1 cellular context compared by ENCODE assay signal in genomic region chr16:52496051-52496876, GRCh38.
TF ChIP-seq lines count a peak whose summit lies in the region.

No MANE protein-coding gene starts in this region.

TF ChIP-seq in HepG2, 621 proteins besides CTCF, POLR2A, EP300 and RAD21 (continued from another document and continues in another):
- TF ChIP-seq HNRNPLL (IDR thresholded peaks at IDR 0.05; ENCODE audit: low read depth, low read length, poor library complexity, severe bottlenecking) (no peak), KDM1A (CRISPR knock-in tag; IDR thresholded peaks at IDR 0.05) (no peak), ZBTB4 (CRISPR knock-in tag; IDR thresholded peaks at IDR 0.05; ENCODE audit: borderline replicate concordance) (no peak; the same call in 1 of the 2 replicates), ZBTB21 (CRISPR knock-in tag; IDR thresholded peaks at IDR 0.05) (0 out of 2 replicates have a peak, but pooled peaks have one; percentile 22), SALL1 (CRISPR knock-in tag; IDR thresholded peaks at IDR 0.05) (peak; percentile 83; the same call in 1 of the 2 replicates), TBX3 (IDR thresholded peaks at IDR 0.05; ENCODE audit: borderline replicate concordance) (peak; percentile 99), ZNF747 (CRISPR knock-in tag; IDR thresholded peaks at IDR 0.05; ENCODE audit: borderline replicate concordance) (peak; percentile 67; the same call in 1 of the 2 replicates), MYC (CRISPR knock-in tag; IDR thresholded peaks at IDR 0.05; ENCODE audit: borderline replicate concordance) (no peak), ZNF343 (CRISPR knock-in tag; IDR thresholded peaks at IDR 0.05) (no peak), BRF2 (CRISPR knock-in tag; IDR thresholded peaks at IDR 0.05) (0 out of 2 replicates have a peak, but pooled peaks have one; percentile 34), ZNF841 (CRISPR knock-in tag; IDR thresholded peaks at IDR 0.05; ENCODE audit: borderline replicate concordance) (no peak), ZNF570 (CRISPR knock-in tag; IDR thresholded peaks at IDR 0.05; ENCODE audit: borderline replicate concordance) (no peak), FOXA1 (IDR thresholded peaks at IDR 0.05) (peak; percentile 87), FOXA1 (CRISPR knock-in tag; IDR thresholded peaks at IDR 0.05) (peak; percentile 96), MAF1 (CRISPR knock-in tag; IDR thresholded peaks at IDR 0.05; ENCODE audit: borderline replicate concordance) (no peak), IRF2 (CRISPR knock-in tag; IDR thresholded peaks at IDR 0.05) (peak; percentile 92), ZNF281 (CRISPR knock-in tag; IDR thresholded peaks at IDR 0.05; ENCODE audit: borderline replicate concordance) (peak; percentile 69; the same call in 1 of the 2 replicates), ZNF12 (CRISPR knock-in tag; IDR thresholded peaks at IDR 0.05) (peak; percentile 95), ZUFSP (CRISPR knock-in tag; IDR thresholded peaks at IDR 0.05; ENCODE audit: borderline replicate concordance) (no peak), ZNF256 (CRISPR knock-in tag; conservative IDR thresholded peaks at IDR 0.05) (no peak), HDAC1 (CRISPR knock-in tag; IDR thresholded peaks at IDR 0.05) (peak; percentile 92), SNAPC4 (CRISPR knock-in tag; IDR thresholded peaks at IDR 0.05) (no peak), SALL2 (CRISPR knock-in tag; IDR thresholded peaks at IDR 0.05) (no peak), ZNF143 (CRISPR knock-in tag; IDR thresholded peaks at IDR 0.05) (no peak), CBX2 (IDR thresholded peaks at IDR 0.05; ENCODE audit: low read depth, low read length) (no peak), CBX2 (CRISPR knock-in tag; IDR thresholded peaks at IDR 0.05; ENCODE audit: low read depth) (no peak), KMT2A (CRISPR knock-in tag; IDR thresholded peaks at IDR 0.05) (peak; percentile 36; the same call in 1 of the 2 replicates)
- TF ChIP-seq, protein P1, sequence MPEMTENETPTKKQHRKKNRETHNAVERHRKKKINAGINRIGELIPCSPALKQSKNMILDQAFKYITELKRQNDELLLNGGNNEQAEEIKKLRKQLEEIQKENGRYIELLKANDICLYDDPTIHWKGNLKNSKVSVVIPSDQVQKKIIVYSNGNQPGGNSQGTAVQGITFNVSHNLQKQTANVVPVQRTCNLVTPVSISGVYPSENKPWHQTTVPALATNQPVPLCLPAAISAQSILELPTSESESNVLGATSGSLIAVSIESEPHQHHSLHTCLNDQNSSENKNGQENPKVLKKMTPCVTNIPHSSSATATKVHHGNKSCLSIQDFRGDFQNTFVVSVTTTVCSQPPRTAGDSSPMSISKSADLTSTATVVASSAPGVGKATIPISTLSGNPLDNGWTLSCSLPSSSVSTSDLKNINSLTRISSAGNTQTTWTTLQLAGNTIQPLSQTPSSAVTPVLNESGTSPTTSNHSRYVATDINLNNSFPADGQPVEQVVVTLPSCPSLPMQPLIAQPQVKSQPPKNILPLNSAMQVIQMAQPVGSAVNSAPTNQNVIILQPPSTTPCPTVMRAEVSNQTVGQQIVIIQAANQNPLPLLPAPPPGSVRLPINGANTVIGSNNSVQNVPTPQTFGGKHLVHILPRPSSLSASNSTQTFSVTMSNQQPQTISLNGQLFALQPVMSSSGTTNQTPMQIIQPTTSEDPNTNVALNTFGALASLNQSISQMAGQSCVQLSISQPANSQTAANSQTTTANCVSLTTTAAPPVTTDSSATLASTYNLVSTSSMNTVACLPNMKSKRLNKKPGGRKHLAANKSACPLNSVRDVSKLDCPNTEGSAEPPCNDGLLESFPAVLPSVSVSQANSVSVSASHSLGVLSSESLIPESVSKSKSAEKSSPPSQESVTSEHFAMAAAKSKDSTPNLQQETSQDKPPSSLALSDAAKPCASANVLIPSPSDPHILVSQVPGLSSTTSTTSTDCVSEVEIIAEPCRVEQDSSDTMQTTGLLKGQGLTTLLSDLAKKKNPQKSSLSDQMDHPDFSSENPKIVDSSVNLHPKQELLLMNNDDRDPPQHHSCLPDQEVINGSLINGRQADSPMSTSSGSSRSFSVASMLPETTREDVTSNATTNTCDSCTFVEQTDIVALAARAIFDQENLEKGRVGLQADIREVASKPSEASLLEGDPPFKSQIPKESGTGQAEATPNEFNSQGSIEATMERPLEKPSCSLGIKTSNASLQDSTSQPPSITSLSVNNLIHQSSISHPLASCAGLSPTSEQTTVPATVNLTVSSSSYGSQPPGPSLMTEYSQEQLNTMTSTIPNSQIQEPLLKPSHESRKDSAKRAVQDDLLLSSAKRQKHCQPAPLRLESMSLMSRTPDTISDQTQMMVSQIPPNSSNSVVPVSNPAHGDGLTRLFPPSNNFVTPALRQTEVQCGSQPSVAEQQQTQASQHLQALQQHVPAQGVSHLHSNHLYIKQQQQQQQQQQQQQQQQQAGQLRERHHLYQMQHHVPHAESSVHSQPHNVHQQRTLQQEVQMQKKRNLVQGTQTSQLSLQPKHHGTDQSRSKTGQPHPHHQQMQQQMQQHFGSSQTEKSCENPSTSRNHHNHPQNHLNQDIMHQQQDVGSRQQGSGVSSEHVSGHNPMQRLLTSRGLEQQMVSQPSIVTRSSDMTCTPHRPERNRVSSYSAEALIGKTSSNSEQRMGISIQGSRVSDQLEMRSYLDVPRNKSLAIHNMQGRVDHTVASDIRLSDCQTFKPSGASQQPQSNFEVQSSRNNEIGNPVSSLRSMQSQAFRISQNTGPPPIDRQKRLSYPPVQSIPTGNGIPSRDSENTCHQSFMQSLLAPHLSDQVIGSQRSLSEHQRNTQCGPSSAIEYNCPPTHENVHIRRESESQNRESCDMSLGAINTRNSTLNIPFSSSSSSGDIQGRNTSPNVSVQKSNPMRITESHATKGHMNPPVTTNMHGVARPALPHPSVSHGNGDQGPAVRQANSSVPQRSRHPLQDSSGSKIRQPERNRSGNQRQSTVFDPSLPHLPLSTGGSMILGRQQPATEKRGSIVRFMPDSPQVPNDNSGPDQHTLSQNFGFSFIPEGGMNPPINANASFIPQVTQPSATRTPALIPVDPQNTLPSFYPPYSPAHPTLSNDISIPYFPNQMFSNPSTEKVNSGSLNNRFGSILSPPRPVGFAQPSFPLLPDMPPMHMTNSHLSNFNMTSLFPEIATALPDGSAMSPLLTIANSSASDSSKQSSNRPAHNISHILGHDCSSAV (CRISPR knock-in tag; IDR thresholded peaks at IDR 0.05; ENCODE audit: borderline replicate concordance) = no peak
- TF ChIP-seq, protein P2, sequence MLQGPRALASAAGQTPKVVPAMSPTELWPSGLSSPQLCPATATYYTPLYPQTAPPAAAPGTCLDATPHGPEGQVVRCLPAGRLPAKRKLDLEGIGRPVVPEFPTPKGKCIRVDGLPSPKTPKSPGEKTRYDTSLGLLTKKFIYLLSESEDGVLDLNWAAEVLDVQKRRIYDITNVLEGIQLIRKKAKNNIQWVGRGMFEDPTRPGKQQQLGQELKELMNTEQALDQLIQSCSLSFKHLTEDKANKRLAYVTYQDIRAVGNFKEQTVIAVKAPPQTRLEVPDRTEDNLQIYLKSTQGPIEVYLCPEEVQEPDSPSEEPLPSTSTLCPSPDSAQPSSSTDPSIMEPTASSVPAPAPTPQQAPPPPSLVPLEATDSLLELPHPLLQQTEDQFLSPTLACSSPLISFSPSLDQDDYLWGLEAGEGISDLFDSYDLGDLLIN (CRISPR knock-in tag; IDR thresholded peaks at IDR 0.05; ENCODE audit: borderline replicate concordance) = no peak
- TF ChIP-seq, protein P3, sequence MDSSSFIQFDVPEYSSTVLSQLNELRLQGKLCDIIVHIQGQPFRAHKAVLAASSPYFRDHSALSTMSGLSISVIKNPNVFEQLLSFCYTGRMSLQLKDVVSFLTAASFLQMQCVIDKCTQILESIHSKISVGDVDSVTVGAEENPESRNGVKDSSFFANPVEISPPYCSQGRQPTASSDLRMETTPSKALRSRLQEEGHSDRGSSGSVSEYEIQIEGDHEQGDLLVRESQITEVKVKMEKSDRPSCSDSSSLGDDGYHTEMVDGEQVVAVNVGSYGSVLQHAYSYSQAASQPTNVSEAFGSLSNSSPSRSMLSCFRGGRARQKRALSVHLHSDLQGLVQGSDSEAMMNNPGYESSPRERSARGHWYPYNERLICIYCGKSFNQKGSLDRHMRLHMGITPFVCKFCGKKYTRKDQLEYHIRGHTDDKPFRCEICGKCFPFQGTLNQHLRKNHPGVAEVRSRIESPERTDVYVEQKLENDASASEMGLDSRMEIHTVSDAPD (CRISPR knock-in tag; IDR thresholded peaks at IDR 0.05) = no peak
